ENCODE assay signal across 11 cellular contexts in the genomic region with DNA sequence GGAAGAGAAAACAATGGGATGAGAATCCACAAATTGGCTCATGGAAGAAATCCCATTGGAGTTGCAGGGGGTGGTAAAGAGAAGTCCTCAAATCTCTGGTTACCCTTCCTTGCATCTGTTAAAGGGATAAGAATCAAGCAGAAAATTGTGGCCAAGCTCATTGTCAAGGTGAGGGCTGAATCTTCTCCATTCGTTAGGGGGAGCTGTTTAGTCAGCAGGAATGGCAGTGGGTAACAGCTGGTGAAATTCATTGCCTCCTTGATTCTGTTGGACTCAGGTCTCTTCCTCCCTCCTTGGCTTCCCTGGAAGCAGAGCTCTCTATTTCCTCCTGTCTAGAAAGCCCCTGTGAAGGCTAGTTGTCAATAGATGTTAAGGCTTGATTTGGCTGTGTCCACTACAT.
DNase-seq lines count a peak whose midpoint lies in the region; ATAC-seq and TF ChIP-seq lines count a peak whose summit lies in the region.
"Had no signal": no experiment of that assay in that cellular context is flagged by ENCODE, and none has a peak within 500 bp of the region (broad histone marks: within the 10 kb centered on the region; RNA-seq: fewer than 3 reads in every experiment).

No MANE protein-coding gene starts in this region.

- H3K4me1 ChIP-seq in Panc1 (ENCODE audit: control insufficient read depth, insufficient read depth, low read length): no peaks in the 10 kb centered on the region
- H3K4me1 ChIP-seq: prostate gland had no signal

- H3K4me3 Mint-ChIP-seq in activated naive CD4-positive, alpha-beta T cell treated with anti-CD3 and anti-CD28 coated beads for 36 hours: no peak overlapping the region

- H3K9me3 ChIP-seq in Panc1 (ENCODE audit: control insufficient read depth, insufficient read depth, low read depth, low read length): no peaks in the 10 kb centered on the region
- H3K9me3 ChIP-seq: prostate gland had no signal

- peaks cover 2% of the 10 kb centered on the region for H3K9me3 Mint-ChIP-seq in activated naive CD4-positive, alpha-beta T cell treated with anti-CD3 and anti-CD28 coated beads for 36 hours
- H3K9me3 Mint-ChIP-seq: activated T-helper 2 cell treated with anti-CD3 and anti-CD28 coated beads, Interferon-gamma antibody, Interleukin-2, Interleukin-4, amounts not matched to agents 10 μg/mL and 5 μg/mL and 100 μg/mL, durations not matched to agents 14 hours and 24 hours and 36 hours had no signal

- TF ChIP-seq CTCF in Panc1 (IDR thresholded peaks at IDR 0.05) (peak; percentile 15; the same call in 1 of the 2 replicates), fibroblast of the aortic adventitia (IDR thresholded peaks at IDR 0.05; ENCODE audit: insufficient read depth, low read length) (peak; percentile 55)

- in situ Hi-C loops in Panc1 (cut with HindIII; ENCODE audit: low pct_unique_long_range_greater_than_20kb, low sequenced_read_pairs): no loop called here

- H3K4me3 ChIP-seq in Panc1 (ENCODE audit: low read depth in 2 of 2, low read length in 2 of 2): no peak overlapping the region
- H3K4me3 ChIP-seq in fibroblast of the aortic adventitia (ENCODE audit: low read depth, low read length): no peak overlapping the region
- H3K4me3 ChIP-seq: prostate gland had no signal

- H3K27me3 ChIP-seq in Panc1 (ENCODE audit: control insufficient read depth, insufficient read depth, low read length): no peaks in the 10 kb centered on the region

- peaks cover 2% of the 10 kb centered on the region for H3K27me3 Mint-ChIP-seq in activated naive CD4-positive, alpha-beta T cell treated with anti-CD3 and anti-CD28 coated beads for 36 hours (ENCODE audit: low read depth)

- no peak overlapping the region for H3K27ac Mint-ChIP-seq in activated naive CD4-positive, alpha-beta T cell treated with anti-CD3 and anti-CD28 coated beads for 36 hours
- H3K27ac Mint-ChIP-seq: activated T-helper 2 cell treated with anti-CD3 and anti-CD28 coated beads, Interferon-gamma antibody, Interleukin-2, Interleukin-4, amounts not matched to agents 10 μg/mL and 5 μg/mL and 100 μg/mL, durations not matched to agents 14 hours and 24 hours and 36 hours had no signal

- CTCF ChIA-PET in Panc1 (lab: Charles Lee): no interaction called here
- CTCF ChIA-PET in activated naive CD4-positive, alpha-beta T cell treated with anti-CD3 and anti-CD28 coated beads for 36 hours (lab: Charles Lee): no interaction called here

- POLR2A ChIA-PET in Panc1 (lab: Charles Lee): no interaction called here

- H3K36me3 ChIP-seq in Panc1 (ENCODE audit: control insufficient read depth, insufficient read depth, low read length): no peaks in the 10 kb centered on the region
- H3K36me3 ChIP-seq: prostate gland had no signal

- DNase-seq in AG08395 (ENCODE audit: low spot score): peak; percentile 34
- DNase-seq in H4 (ENCODE audit: low spot score): peak; percentile 16
- no peak for DNase-seq in Panc1 (ENCODE audit: low read depth, low spot score)
- peak; percentile 44 for DNase-seq in fibroblast of the aortic adventitia (ENCODE audit: low read depth)
- no peak for DNase-seq in activated naive CD4-positive, alpha-beta T cell treated with anti-CD3 and anti-CD28 coated beads for 36 hours
- DNase-seq in stimulated activated CD4-positive, alpha-beta T cell treated with anti-CD3 and anti-CD28 coated beads, Interleukin-4, amount 100 ng/mL, for 1 hour: no peak
- DNase-seq in putamen (ENCODE audit: low spot score): no peak
- DNase-seq in occipital lobe (lab: John Stamatoyannopoulos, UW): no peak
- DNase-seq: NCI-H510A had no signal

- no TSS peak for BruUV-seq in Panc1 (replicated peaks; lab: Mats Ljungman, UMichigan)

- intact Hi-C loops in Panc1 (cut with micrococcal nuclease; ENCODE audit: unreplicated experiment): no loop called here
- intact Hi-C loops in activated naive CD4-positive, alpha-beta T cell treated with anti-CD3 and anti-CD28 coated beads for 36 hours (cut with micrococcal nuclease): no loop called here

- no peaks in the 10 kb centered on the region for H3K4me1 Mint-ChIP-seq in activated naive CD4-positive, alpha-beta T cell treated with anti-CD3 and anti-CD28 coated beads for 36 hours (ENCODE audit: low read depth)

- H3K36me3 Mint-ChIP-seq in activated naive CD4-positive, alpha-beta T cell treated with anti-CD3 and anti-CD28 coated beads for 36 hours (ENCODE audit: low read depth): no peaks in the 10 kb centered on the region

- ATAC-seq in Panc1: no peak

- H3K27ac ChIP-seq in Panc1 (ENCODE audit: low read length): no peak overlapping the region
- H3K27ac ChIP-seq: prostate gland had no signal

Comparison
In these comparisons a context has a peak if more than half of its experiments do, and no peak if none do; other contexts are left out.
1. DNase-seq: peak in AG08395 (single experiment), H4 (single experiment) and fibroblast of the aortic adventitia (single experiment); none in Panc1 (single experiment), activated naive CD4-positive, alpha-beta T cell treated with anti-CD3 and anti-CD28 coated beads for 36 hours (single experiment), stimulated activated CD4-positive, alpha-beta T cell treated with anti-CD3 and anti-CD28 coated beads, Interleukin-4, amount 100 ng/mL, for 1 hour (single experiment), putamen (single experiment) and occipital lobe (single experiment).